8 cellular contexts compared by ENCODE assay signal in genomic region chr15:55168350-55168974, GRCh38. TPM values are rescaled to one million over a fixed set of nuclear protein-coding genes. Genes with fewer than 3 reads are reported as not detected.
DNase-seq lines count a peak whose midpoint lies in the region; ATAC-seq and TF ChIP-seq lines count a peak whose summit lies in the region.

No MANE protein-coding gene starts in this region.

- no peaks in the 10 kb centered on the region for H3K36me3 ChIP-seq in OCI-LY7 (ENCODE audit: insufficient read depth, low read length)
- H3K36me3 ChIP-seq in upper lobe of right lung: no peaks in the 10 kb centered on the region

- no peaks in the 10 kb centered on the region for H4K20me1 ChIP-seq in OCI-LY7 (ENCODE audit: insufficient read depth, low read length)

- POLR2A ChIA-PET in OCI-LY7 (lab: Charles Lee): no interaction called here

- H3K9me2 ChIP-seq in OCI-LY7 (ENCODE audit: insufficient read depth, low read length): no peaks in the 10 kb centered on the region

- H3K27ac ChIP-seq in OCI-LY7 (ENCODE audit: low read depth, low read length, poor library complexity, severe bottlenecking) (no peak overlapping the region), upper lobe of right lung (no peak overlapping the region)

- CTCF ChIA-PET in OCI-LY7 (lab: Charles Lee; ENCODE audit: unreplicated experiment): interaction anchor here (0.9 kb wide), 1 partner anchor 11 kb away, joined by 3 read pairs; no protein-coding TSS in a partner anchor

- H3K4me1 ChIP-seq in OCI-LY7 (ENCODE audit: insufficient read depth, low read length, poor library complexity, severe bottlenecking): no peaks in the 10 kb centered on the region
- H3K4me1 ChIP-seq in upper lobe of right lung: no peaks in the 10 kb centered on the region

- DNase-seq in EH (ENCODE audit: low read depth) (peak; percentile 72), HUDEP-2 (lab: John Stamatoyannopoulos, UW; ENCODE audit: unreplicated experiment in 76 of 76) (peak in 56 of 76 experiments; percentile 2 to 64 (median 26)), OCI-LY7 (ENCODE audit: low spot score) (peak; percentile 64), activated T-cell treated with anti-CD3 and anti-CD28 coated beads for 4 hours (peak; percentile 10), fibroblast of peridontal ligament (ENCODE audit: extremely low read depth) (peak; percentile 52), non-pigmented ciliary epithelial cell (ENCODE audit: low read depth) (peak; percentile 15), upper lobe of right lung (peak; percentile 70)

- H3K4me2 ChIP-seq in OCI-LY7 (ENCODE audit: low read length): no peak overlapping the region

- no peak overlapping the region for H2AFZ ChIP-seq in OCI-LY7 (ENCODE audit: low read length)

- intact Hi-C loops in OCI-LY7 (cut with micrococcal nuclease; ENCODE audit: unreplicated experiment): no loop called here
- intact Hi-C loops in upper lobe of right lung (cut with DNase I): no loop called here

- ATAC-seq in GM21526 (IDR thresholded peaks at IDR 0.05; ENCODE audit: low FRiP score, unreplicated experiment): peak; percentile 77
- ATAC-seq in upper lobe of right lung: peak; percentile 86

- H3K4me3 ChIP-seq in OCI-LY7 (ENCODE audit: low read depth, low read length, poor library complexity, severe bottlenecking) (no peak overlapping the region), upper lobe of right lung (no peak overlapping the region)

- no peaks in the 10 kb centered on the region for H3K27me3 ChIP-seq in upper lobe of right lung

- no peaks in the 10 kb centered on the region for H3K79me2 ChIP-seq in OCI-LY7 (ENCODE audit: insufficient read depth, low read depth, low read length)

- BruUV-seq in OCI-LY7 (replicated peaks; lab: Mats Ljungman, UMichigan): no TSS peak

- TF ChIP-seq CTCF in OCI-LY7 (conservative IDR thresholded peaks at IDR 0.05; ENCODE audit: low read length) (peak; percentile 92), upper lobe of right lung (IDR thresholded peaks at IDR 0.05) (peak; percentile 73)

- H3K9me3 ChIP-seq in OCI-LY7 (ENCODE audit: low read length): no peaks in the 10 kb centered on the region
- H3K9me3 ChIP-seq in upper lobe of right lung: no peaks in the 10 kb centered on the region

RNA-seq across cellular contexts. Expression of gene RSL24D1, which starts 28.3 kb away (rescaled TPM):
- 117 and 118 TPM in 2 replicates for total RNA-seq in OCI-LY7 (2014; rRNA removed; shearing (Covaris generic))
- total RNA-seq in OCI-LY7 (2022): 145 and 163 TPM in 2 replicates
- 62.1 TPM for total RNA-seq in upper lobe of right lung

Comparison
In these comparisons a context has a peak if more than half of its experiments do, and no peak if none do; other contexts are left out.
1. DNase-seq: peak in every context shown above with its lines; median percentile 72 in EH; 70 in upper lobe of right lung; 64 in OCI-LY7; 52 in fibroblast of peridontal ligament; 26 in HUDEP-2; 15 in non-pigmented ciliary epithelial cell; 10 in activated T-cell treated with anti-CD3 and anti-CD28 coated beads for 4 hours.